8 cellular contexts compared by ENCODE assay signal in the genomic region with DNA sequence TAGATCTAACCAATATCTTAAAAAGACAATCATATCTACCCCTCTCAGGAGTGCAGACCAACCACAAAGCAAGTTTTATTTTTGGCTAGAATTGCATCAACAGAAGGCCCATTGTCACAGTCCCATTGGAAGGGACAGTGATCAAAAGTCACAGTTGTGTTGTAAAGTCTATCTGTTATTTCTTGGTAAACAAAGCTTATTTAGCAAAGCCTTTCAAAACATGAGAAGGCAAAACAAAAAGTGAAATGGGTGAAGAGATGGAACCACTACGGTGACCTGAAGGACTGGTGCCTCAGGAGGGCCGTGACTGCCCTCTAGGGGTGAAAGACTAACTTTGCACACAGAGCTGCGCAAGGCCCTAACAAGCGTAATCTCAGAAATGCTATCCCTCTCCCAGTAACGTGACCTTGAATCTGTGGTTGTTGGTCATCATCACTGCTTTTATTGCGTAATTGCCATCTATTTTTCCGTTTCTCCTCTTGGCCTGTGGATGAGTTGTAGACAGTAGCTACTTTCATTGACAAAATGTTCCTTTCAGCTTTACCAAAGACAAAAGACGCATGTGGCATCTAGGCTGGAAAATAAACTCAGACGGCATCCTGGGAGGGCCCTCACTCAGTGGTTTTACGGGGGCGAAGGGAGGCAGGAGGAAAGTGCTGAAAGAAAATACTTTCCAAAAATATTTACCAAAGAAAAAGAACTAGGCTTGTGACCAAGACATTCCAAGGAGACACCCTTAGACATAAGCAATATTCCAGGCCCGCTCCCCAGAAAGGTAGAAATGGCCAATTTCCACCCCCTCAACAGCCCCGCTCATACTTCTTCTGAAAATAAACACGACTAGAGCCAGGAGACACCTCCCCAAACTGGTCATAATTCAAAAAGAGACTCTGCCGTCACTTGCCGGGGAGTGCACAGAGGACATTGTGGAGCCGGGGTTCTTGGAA.
DNase-seq lines count a peak whose midpoint lies in the region; ATAC-seq and TF ChIP-seq lines count a peak whose summit lies in the region.

No MANE protein-coding gene starts in this region.

- DNase-seq in Daoy (ENCODE audit: low read depth) (peak; percentile 70), HT1080 (ENCODE audit: low read depth) (peak; percentile 91), SHP77 (lab: John Stamatoyannopoulos, UW) (peak; percentile 30 to 53), foreskin keratinocyte (peak; percentile 57 to 79), osteocyte (ENCODE audit: extremely low spot score, unreplicated experiment) (no peak), thoracic aorta (ENCODE audit: low spot score) (peak; percentile 14)
- DNase-seq in activated gamma-delta T cell treated with anti-CD3 and anti-CD28 coated beads, Interleukin-2, amount 50 U/mL, for 16 hours (ENCODE audit: low read depth), result peak; percentile 48

- H3K4me1 Mint-ChIP-seq in osteocyte (ENCODE audit: unreplicated experiment), result peaks cover 7% of the 10 kb centered on the region

- H3K27me3 ChIP-seq in foreskin keratinocyte, result no peaks in the 10 kb centered on the region
- no peaks in the 10 kb centered on the region for H3K27me3 ChIP-seq in thoracic aorta (replicated peaks; ENCODE audit: insufficient read depth)

- no peak overlapping the region for H3K4me3 Mint-ChIP-seq in osteocyte (ENCODE audit: unreplicated experiment)

- H3K9me3 Mint-ChIP-seq in osteocyte (ENCODE audit: unreplicated experiment), result no peaks in the 10 kb centered on the region

- H3K36me3 ChIP-seq in thoracic aorta, result no peaks in the 10 kb centered on the region

- H3K9me3 ChIP-seq in thoracic aorta, result no peaks in the 10 kb centered on the region

- peak; percentile 95 for TF ChIP-seq CTCF in foreskin keratinocyte (conservative IDR thresholded peaks at IDR 0.05)
- TF ChIP-seq CTCF in osteocyte (IDR thresholded peaks at IDR 0.05), result peak; percentile 98
- peak; percentile 92 for TF ChIP-seq CTCF in thoracic aorta (IDR thresholded peaks at IDR 0.05)

- peak overlapping the region; percentile 23 for H3K4me3 ChIP-seq in thoracic aorta

- peak; percentile 98 for ATAC-seq in GM21515 (IDR thresholded peaks at IDR 0.05; ENCODE audit: unreplicated experiment)
- peak; percentile 85 for ATAC-seq in foreskin keratinocyte
- ATAC-seq in thoracic aorta (ENCODE audit: insufficient number of reproducible peaks, low FRiP score, low read depth), result peak; percentile 96

- H3K27ac ChIP-seq in foreskin keratinocyte (peak overlapping the region; percentile 72), thoracic aorta (peak overlapping the region; percentile 70 to 74)

- no peaks in the 10 kb centered on the region for H3K36me3 Mint-ChIP-seq in osteocyte (ENCODE audit: unreplicated experiment)

- no peak overlapping the region for H3K27ac Mint-ChIP-seq in osteocyte (ENCODE audit: unreplicated experiment)

- peaks cover 8% of the 10 kb centered on the region for H3K4me1 ChIP-seq in foreskin keratinocyte
- peaks cover 12% of the 10 kb centered on the region in 2 donors for H3K4me1 ChIP-seq in thoracic aorta (ENCODE audit: control insufficient read depth in 1 of 2, low read depth in 2 of 2)

- no peaks in the 10 kb centered on the region for H3K27me3 Mint-ChIP-seq in osteocyte (ENCODE audit: unreplicated experiment)
